ENCODE assay signal across 8 cellular contexts in the genomic region with DNA sequence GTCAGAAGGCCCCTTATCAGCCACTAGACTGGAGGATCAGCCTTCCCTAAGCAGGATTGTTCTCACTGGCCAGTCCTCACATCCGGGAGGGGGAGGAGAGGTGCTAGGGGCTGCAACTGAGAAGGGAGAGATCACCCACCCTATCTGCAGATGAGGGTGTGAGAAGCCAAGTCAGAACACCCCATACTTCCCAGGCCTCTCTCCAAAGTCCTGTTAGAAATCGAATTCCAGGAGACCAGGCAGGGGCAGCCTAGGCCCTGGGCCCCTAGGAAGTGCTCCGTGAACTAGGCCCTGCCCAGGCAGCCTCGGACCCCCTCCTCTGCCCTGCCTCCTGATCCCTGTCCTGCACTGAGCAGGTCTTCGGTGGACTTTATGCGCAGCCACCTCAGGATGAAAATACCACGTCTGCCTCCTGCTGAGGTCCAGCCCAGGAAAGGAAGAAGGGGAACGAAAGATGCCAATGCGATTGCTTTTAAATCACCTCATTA. TPM values are rescaled to one million over a fixed set of nuclear protein-coding genes. Genes with fewer than 3 reads are reported as not detected.
DNase-seq lines count a peak whose midpoint lies in the region; ATAC-seq and TF ChIP-seq lines count a peak whose summit lies in the region.

No MANE protein-coding gene starts in this region.

- H3K27me3 ChIP-seq in BLaER1 (peaks cover 31% of the 10 kb centered on the region), MG63 (no peaks in the 10 kb centered on the region)

- TF ChIP-seq CTCF in coronary artery (IDR thresholded peaks at IDR 0.05) = no peak

- H3K9ac ChIP-seq in BLaER1 = peak overlapping the region; percentile 64; the same call in 1 of the 2 replicates

- intact Hi-C loops in posterior cingulate gyrus (cut with DNase I) = no loop called here

- ATAC-seq in HG02588 (IDR thresholded peaks at IDR 0.05; ENCODE audit: unreplicated experiment) = no peak
- no peak for ATAC-seq in HG03045 (IDR thresholded peaks at IDR 0.05; ENCODE audit: unreplicated experiment)
- no peak for ATAC-seq in HG02763 (IDR thresholded peaks at IDR 0.05; ENCODE audit: unreplicated experiment)

- 0% methylated on average over 3 to 6 of the region's 9 CpGs for WGBS in mesodermal cell (ENCODE audit: insufficient coverage in 2 of 2), 2 experiments

- peak overlapping the region; percentile 98 for H3K4me2 ChIP-seq in BLaER1

- H3K4me3 ChIP-seq in BLaER1 (peak overlapping the region; percentile 78), MG63 (peak overlapping the region; percentile 92), coronary artery (peak overlapping the region; percentile 90), mesodermal cell (ENCODE audit: extremely low read depth, insufficient read depth, low read length, poor library complexity, severe bottlenecking) (peak overlapping the region; percentile 91)

- no peak overlapping the region for H3K27ac ChIP-seq in BLaER1
- peak overlapping the region; percentile 78 to 96 for H3K27ac ChIP-seq in coronary artery
- peak overlapping the region; percentile 93 for H3K27ac ChIP-seq in mesodermal cell (ENCODE audit: low read depth, low read length, severe bottlenecking)

- peaks cover 9% of the 10 kb centered on the region for H3K4me1 ChIP-seq in BLaER1
- H3K4me1 ChIP-seq in mesodermal cell (ENCODE audit: control insufficient read depth, insufficient read depth, low read length, poor library complexity, severe bottlenecking) = peaks cover 28% of the 10 kb centered on the region

- H3K36me3 ChIP-seq in BLaER1 = no peaks in the 10 kb centered on the region
- peaks cover 17% of the 10 kb centered on the region for H3K36me3 ChIP-seq in MG63
- peaks cover 20% of the 10 kb centered on the region for H3K36me3 ChIP-seq in mesodermal cell (ENCODE audit: control insufficient read depth, insufficient read depth, low read length)

- no peaks in the 10 kb centered on the region for H4K20me1 ChIP-seq in BLaER1

- H3K9me3 ChIP-seq in BLaER1 (no peaks in the 10 kb centered on the region), MG63 (no peaks in the 10 kb centered on the region; the same call in 1 of the 2 replicates), mesodermal cell (ENCODE audit: control insufficient read depth, low read length) (peaks cover 4% of the 10 kb centered on the region)

- peak; percentile 56 for DNase-seq in MG63
- DNase-seq in coronary artery (ENCODE audit: low spot score) = no peak
- DNase-seq in posterior cingulate gyrus = no peak

RNA-seq across cellular contexts. Expression of gene DZIP1L, which starts 0.9 kb away (rescaled TPM):
- 14.9 and 20.1 TPM in 2 replicates for total RNA-seq in MG63 (2014; rRNA removed; shearing (Covaris generic); ENCODE audit: low replicate concordance)
- polyA plus RNA-seq in mesodermal cell (2013, experiment 1 of 2) = 12.6 TPM
- polyA plus RNA-seq in mesodermal cell (2013, experiment 2 of 2) = 9.6 TPM

RNA-seq across cellular contexts. Expression of gene A4GNT, which starts 17.7 kb away (rescaled TPM):
- not detected in 2 replicates for total RNA-seq in MG63 (2014; rRNA removed; shearing (Covaris generic); ENCODE audit: low replicate concordance)
- polyA plus RNA-seq in mesodermal cell (2013, experiment 1 of 2) = not detected
- polyA plus RNA-seq in mesodermal cell (2013, experiment 2 of 2) = not detected
